27 cellular contexts compared by ENCODE assay signal in genomic region chr20:60642048-60642447, GRCh38.
"Had no signal": no experiment of that assay in that cellular context is flagged by ENCODE, and none has a peak within 500 bp of the region (broad histone marks: within the 10 kb centered on the region; RNA-seq: fewer than 3 reads in every experiment).

No MANE protein-coding gene starts in this region.

- DNase-seq: activated CD4-positive, alpha-beta memory T cell treated with anti-CD3 and anti-CD28 coated beads for 36 hours; activated CD4-positive, alpha-beta T cell treated with anti-CD3 and anti-CD28 coated beads for 36 hours; activated CD4-positive, alpha-beta T cell treated with anti-CD3 and anti-CD28 coated beads, Interleukin-2, amount 10 ng/mL, durations not matched to agents 24 days and 14 days; activated CD4-positive, CD25-positive, alpha-beta regulatory T cell; activated CD4-positive, CD25-positive, alpha-beta regulatory T cell treated with anti-CD3 and anti-CD28 coated beads, Interleukin-2, amount 50 U/mL, for 72 hours; activated CD8-positive, alpha-beta memory T cell treated with anti-CD3 and anti-CD28 coated beads, Interleukin-2, amount 10 ng/mL, durations not matched to agents 7 days and 5 days; activated CD8-positive, alpha-beta memory T cell treated with anti-CD3 and anti-CD28 coated beads, Interleukin-2, amount 50 U/mL, for 4 hours; activated CD8-positive, alpha-beta T cell treated with anti-CD3 and anti-CD28 coated beads, Interleukin-2, amount 10 ng/mL, durations not matched to agents 7 days and 5 days; activated effector memory CD4-positive, alpha-beta T cell treated with anti-CD3 and anti-CD28 coated beads, Interleukin-2, amount 50 U/mL, for 16 hours; activated naive CD4-positive, alpha-beta T cell treated with anti-CD3 and anti-CD28 coated beads for 36 hours; activated naive CD8-positive, alpha-beta T cell treated with anti-CD3 and anti-CD28 coated beads for 36 hours; activated naive CD8-positive, alpha-beta T cell treated with anti-CD3 and anti-CD28 coated beads, Interleukin-2, amount 50 U/mL, for 24 hours; activated T-cell treated with anti-CD3 and anti-CD28 coated beads, Interleukin-2, amount 50 U/mL, for 1 hour; activated T-cell treated with anti-CD3 and anti-CD28 coated beads, Interleukin-2, amount 50 U/mL, for 48 hours; adrenal gland; aorta; brain microvascular endothelial cell; effector memory CD4-positive, alpha-beta T cell; endodermal cell; foreskin fibroblast; glutamatergic neuron; T-helper 1 cell; T-helper 17 cell had no signal

- H3K36me3 ChIP-seq: adrenal gland, brain microvascular endothelial cell had no signal

- H3K27ac ChIP-seq: adrenal gland, brain microvascular endothelial cell, coronary artery, dorsolateral prefrontal cortex had no signal

- H3K4me1 ChIP-seq: adrenal gland had no signal

- H3K9me3 ChIP-seq: adrenal gland had no signal

- H3K4me3 ChIP-seq: adrenal gland, coronary artery, dorsolateral prefrontal cortex had no signal

- FAIRE-seq: bronchial epithelial cell, frontal cortex had no signal

- H3K27me3 ChIP-seq: adrenal gland, brain microvascular endothelial cell had no signal
